In the genomic region with DNA sequence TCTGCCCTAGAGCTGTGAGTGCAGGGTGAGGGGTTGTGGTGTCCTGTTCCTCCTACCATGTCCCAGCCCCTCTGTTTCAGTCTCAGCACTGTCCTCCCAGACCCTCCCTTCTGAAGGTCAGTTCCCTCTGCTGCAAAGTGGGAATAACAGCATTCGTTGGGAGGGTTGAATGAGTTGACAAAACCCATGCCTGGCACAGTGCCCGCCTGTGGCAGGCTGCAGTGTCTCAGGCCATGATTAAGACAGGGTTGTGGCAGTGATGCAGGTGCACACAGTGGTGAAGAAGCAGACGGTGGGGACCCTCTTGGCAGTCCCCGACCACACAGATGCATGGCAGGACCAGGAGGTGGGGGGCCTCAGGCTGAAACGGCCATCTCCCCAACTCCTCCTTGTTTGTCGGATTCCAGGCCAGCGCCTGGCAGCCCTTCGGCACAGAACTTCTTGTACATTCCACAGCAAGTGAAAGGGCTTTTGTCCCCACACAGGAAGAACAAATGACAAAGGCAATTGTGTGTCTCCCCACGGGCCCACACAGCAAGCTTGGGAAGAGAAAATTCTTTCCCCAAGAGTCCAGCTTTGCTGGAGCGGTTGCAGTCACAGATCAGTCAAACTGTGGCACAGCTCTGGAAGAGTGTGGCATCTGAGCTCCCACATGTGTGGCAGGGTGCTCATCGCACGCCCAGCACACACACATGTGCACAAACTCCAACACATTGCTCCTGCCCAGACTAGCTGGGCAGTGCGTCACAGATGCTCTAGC, we compare ENCODE assay signal across 8 cellular contexts. TPM values are rescaled to one million over a fixed set of nuclear protein-coding genes. Genes with fewer than 3 reads are reported as not detected.
DNase-seq lines count a peak whose midpoint lies in the region; ATAC-seq lines count a peak whose summit lies in the region.
"Had no signal": no experiment of that assay in that cellular context is flagged by ENCODE, and none has a peak within 500 bp of the region (broad histone marks: within the 10 kb centered on the region; RNA-seq: fewer than 3 reads in every experiment).

No MANE protein-coding gene starts in this region.

- H3K9me3 Mint-ChIP-seq in activated CD8-positive, alpha-beta T cell treated with anti-CD3 and anti-CD28 coated beads, Interleukin-2, amount 10 ng/mL, durations not matched to agents 7 days and 5 days (ENCODE audit: insufficient read depth) = no peaks in the 10 kb centered on the region

- H3K79me1 ChIP-seq in neuronal stem cell (ENCODE audit: low read depth, low read length) = no peaks in the 10 kb centered on the region
- peaks cover 3% of the 10 kb centered on the region for H3K79me1 ChIP-seq in trophoblast cell (ENCODE audit: low read length)

- H3K9me3 ChIP-seq in neuronal stem cell (replicated peaks in 1 of 2; ENCODE audit: control insufficient read depth in 2 of 2, insufficient read depth in 1 of 2, low read depth in 1 of 2, low read length in 2 of 2) (no peaks in the 10 kb centered on the region), trophoblast cell (ENCODE audit: insufficient read depth, low read depth, low read length) (peaks cover 2% of the 10 kb centered on the region)

- H3K14ac ChIP-seq in neuronal stem cell (ENCODE audit: low read length) (no peak overlapping the region), trophoblast cell (ENCODE audit: low read length) (no peak overlapping the region)

- H2BK15ac ChIP-seq in neuronal stem cell (ENCODE audit: low read length) = no peak overlapping the region

- peaks cover 19% of the 10 kb centered on the region for H3K27me3 Mint-ChIP-seq in activated CD8-positive, alpha-beta T cell treated with anti-CD3 and anti-CD28 coated beads, Interleukin-2, amount 10 ng/mL, durations not matched to agents 7 days and 5 days (ENCODE audit: low read depth)

- H3K27ac ChIP-seq in caudate nucleus (ENCODE audit: low read depth, low read length) = peak overlapping the region; percentile 99
- no peak overlapping the region for H3K27ac ChIP-seq in neuronal stem cell (replicated peaks; ENCODE audit: low read length)
- no peak overlapping the region for H3K27ac ChIP-seq in trophoblast cell (ENCODE audit: low read depth, low read length)

- DNase-seq in caudate nucleus (lab: John Stamatoyannopoulos, UW) (peak in 60 of 61 donors; percentile 31 to 97 (median 86)), neuronal stem cell (ENCODE audit: low spot score) (no peak), GM03348 (ENCODE audit: low spot score) (no peak), trophoblast cell (no peak)
- DNase-seq in activated CD8-positive, alpha-beta T cell treated with anti-CD3 and anti-CD28 coated beads, Interleukin-2, amount 10 ng/mL, durations not matched to agents 7 days and 5 days = no peak

- H4K8ac ChIP-seq in neuronal stem cell (ENCODE audit: low read depth, low read length) = no peak overlapping the region
- H4K8ac ChIP-seq in trophoblast cell (ENCODE audit: low read depth, low read length) = no peak overlapping the region

- H3K4ac ChIP-seq in neuronal stem cell (ENCODE audit: low read length) = no peak overlapping the region
- no peak overlapping the region for H3K4ac ChIP-seq in trophoblast cell (ENCODE audit: low read depth, low read length)

- H3K18ac ChIP-seq in neuronal stem cell (ENCODE audit: low read length) (peak overlapping the region; percentile 44), trophoblast cell (ENCODE audit: low read length) (no peak overlapping the region)

- no peak overlapping the region for H3K4me3 Mint-ChIP-seq in activated CD8-positive, alpha-beta T cell treated with anti-CD3 and anti-CD28 coated beads, Interleukin-2, amount 10 ng/mL, durations not matched to agents 7 days and 5 days

- peak overlapping the region; percentile 38 for H2AK5ac ChIP-seq in neuronal stem cell (ENCODE audit: low read depth, low read length)
- H2AK5ac ChIP-seq in trophoblast cell (ENCODE audit: low read length) = no peak overlapping the region

- H2AFZ ChIP-seq in neuronal stem cell (ENCODE audit: low read length) (no peak overlapping the region), trophoblast cell (ENCODE audit: insufficient read depth, low read length, poor library complexity) (no peak overlapping the region)

- H3K4me2 ChIP-seq in neuronal stem cell (ENCODE audit: insufficient read depth, low read length, poor library complexity, severe bottlenecking) (no peak overlapping the region), trophoblast cell (ENCODE audit: low read length) (no peak overlapping the region)

- H3K27me3 ChIP-seq in neuronal stem cell (ENCODE audit: control insufficient read depth in 3 of 3, insufficient read depth in 3 of 3, low read depth in 1 of 3, low read length in 3 of 3) = no peaks in the 10 kb centered on the region
- no peaks in the 10 kb centered on the region for H3K27me3 ChIP-seq in trophoblast cell (ENCODE audit: insufficient read depth, low read length)

- no peaks in the 10 kb centered on the region for H3K36me3 Mint-ChIP-seq in activated CD8-positive, alpha-beta T cell treated with anti-CD3 and anti-CD28 coated beads, Interleukin-2, amount 10 ng/mL, durations not matched to agents 7 days and 5 days (ENCODE audit: low read depth)

- peak; percentile 8 for ATAC-seq in GM19452 (IDR thresholded peaks at IDR 0.05; ENCODE audit: unreplicated experiment)
- ATAC-seq in HG03280 (IDR thresholded peaks at IDR 0.05; ENCODE audit: unreplicated experiment) = peak; percentile 13
- no peak for ATAC-seq in activated CD8-positive, alpha-beta T cell treated with anti-CD3 and anti-CD28 coated beads, Interleukin-2, amount 10 ng/mL, durations not matched to agents 7 days and 5 days

- H2BK5ac ChIP-seq in neuronal stem cell (ENCODE audit: low read length) = no peak overlapping the region
- H2BK5ac ChIP-seq in trophoblast cell (ENCODE audit: low read depth, low read length, poor library complexity) = no peak overlapping the region

- H3K79me2 ChIP-seq in trophoblast cell (ENCODE audit: control insufficient read depth, insufficient read depth, low read length, poor library complexity) = peaks cover 1% of the 10 kb centered on the region

- CTCF ChIA-PET in activated CD8-positive, alpha-beta T cell treated with anti-CD3 and anti-CD28 coated beads, Interleukin-2, amount 10 ng/mL, durations not matched to agents 7 days and 5 days (lab: Charles Lee) = interaction anchor here (5.6 kb wide), 1 partner anchor 12 kb away, joined by 20 read pairs; no protein-coding TSS in a partner anchor

- H3K4me1 ChIP-seq in neuronal stem cell (ENCODE audit: control insufficient read depth in 2 of 2, insufficient read depth in 1 of 2, low read depth in 1 of 2, low read length in 2 of 2) = peaks cover 20% of the 10 kb centered on the region in 2 donors
- H3K4me1 ChIP-seq in trophoblast cell (ENCODE audit: control insufficient read depth in 1 of 2, insufficient read depth in 2 of 2, low read length in 2 of 2) = peaks cover 6 to 10% of the 10 kb centered on the region in 2 experiments

- H2BK120ac ChIP-seq in neuronal stem cell (ENCODE audit: low read depth, low read length) = no peak overlapping the region
- no peak overlapping the region for H2BK120ac ChIP-seq in trophoblast cell (ENCODE audit: insufficient read depth, low read length, poor library complexity)

- H3K23ac ChIP-seq in neuronal stem cell (ENCODE audit: low read depth, low read length, poor library complexity) = no peak overlapping the region
- H3K23ac ChIP-seq in trophoblast cell (ENCODE audit: low read length) = no peak overlapping the region

- H4K91ac ChIP-seq in neuronal stem cell (ENCODE audit: low read depth, low read length, poor library complexity) = no peak overlapping the region
- no peak overlapping the region for H4K91ac ChIP-seq in trophoblast cell (ENCODE audit: low read depth, low read length)

- H2BK12ac ChIP-seq in neuronal stem cell (ENCODE audit: low read length) (no peak overlapping the region), trophoblast cell (ENCODE audit: low read length) (no peak overlapping the region)

- H3K4me3 ChIP-seq in neuronal stem cell (ENCODE audit: low read length in 2 of 2) = peak overlapping the region in 1 of 2 donors; percentile 45
- no peak overlapping the region for H3K4me3 ChIP-seq in trophoblast cell (ENCODE audit: low read depth, low read length)

- no peaks in the 10 kb centered on the region for H3K4me1 Mint-ChIP-seq in activated CD8-positive, alpha-beta T cell treated with anti-CD3 and anti-CD28 coated beads, Interleukin-2, amount 10 ng/mL, durations not matched to agents 7 days and 5 days (ENCODE audit: low read depth)

- WGBS in neuronal stem cell (ENCODE audit: extremely low coverage in 2 of 2, insufficient read length in 2 of 2, insufficient replicate concordance in 1 of 2), 2 donors = no CpG with 5 or more reads among the region's 13 CpGs
- WGBS in trophoblast cell (ENCODE audit: extremely low coverage, insufficient coverage, insufficient read length) = no CpG with 5 or more reads among the region's 13 CpGs

- H3K36me3 ChIP-seq in neuronal stem cell (replicated peaks in 1 of 2; ENCODE audit: control insufficient read depth in 2 of 2, insufficient read depth in 2 of 2, low read length in 2 of 2) (no peaks in the 10 kb centered on the region), trophoblast cell (ENCODE audit: control insufficient read depth in 1 of 2, insufficient read depth in 2 of 2, low read length in 2 of 2) (no peaks in the 10 kb centered on the region)

- POLR2A ChIA-PET in activated CD8-positive, alpha-beta T cell treated with anti-CD3 and anti-CD28 coated beads, Interleukin-2, amount 10 ng/mL, durations not matched to agents 7 days and 5 days (lab: Charles Lee) = no interaction called here

- no peak overlapping the region for H4K12ac ChIP-seq in trophoblast cell (ENCODE audit: low read depth, low read length)

- H3K9ac ChIP-seq in neuronal stem cell (ENCODE audit: low read depth, low read length, poor library complexity) (no peak overlapping the region), trophoblast cell (ENCODE audit: low read length) (no peak overlapping the region)

- H3K27ac Mint-ChIP-seq in activated CD8-positive, alpha-beta T cell treated with anti-CD3 and anti-CD28 coated beads, Interleukin-2, amount 10 ng/mL, durations not matched to agents 7 days and 5 days = no peak overlapping the region

RNA-seq across cellular contexts. Expression of a gene that starts 58.1 kb away (rescaled TPM):
- 1.4 TPM for polyA plus RNA-seq in neuronal stem cell (2013, experiment 1 of 2)
- polyA plus RNA-seq in neuronal stem cell (2013, experiment 2 of 2) = 1.5 TPM
- not detected for total RNA-seq in activated CD8-positive, alpha-beta T cell treated with anti-CD3 and anti-CD28 coated beads, Interleukin-2, amount 10 ng/mL, durations not matched to agents 7 days and 5 days
- polyA plus RNA-seq in trophoblast cell (2013) = 144 and 148 TPM in 2 replicates
- total RNA-seq: T-helper 1 cell treated with Interleukin-12 subunit alpha and Interleukin-12 subunit beta and Interleukin-4 antibody, amounts not matched to agents 30 ng/mL and 1 ng/mL, for 36 hours had no signal

Comparison
In these comparisons a context has a peak if more than half of its experiments do, and no peak if none do; other contexts are left out.
1. DNase-seq: peak in caudate nucleus (60 of 61); none in neuronal stem cell (single experiment), activated CD8-positive, alpha-beta T cell treated with anti-CD3 and anti-CD28 coated beads, Interleukin-2, amount 10 ng/mL, durations not matched to agents 7 days and 5 days (single experiment), GM03348 (single experiment) and trophoblast cell (0 of 2).